In the genomic region with DNA sequence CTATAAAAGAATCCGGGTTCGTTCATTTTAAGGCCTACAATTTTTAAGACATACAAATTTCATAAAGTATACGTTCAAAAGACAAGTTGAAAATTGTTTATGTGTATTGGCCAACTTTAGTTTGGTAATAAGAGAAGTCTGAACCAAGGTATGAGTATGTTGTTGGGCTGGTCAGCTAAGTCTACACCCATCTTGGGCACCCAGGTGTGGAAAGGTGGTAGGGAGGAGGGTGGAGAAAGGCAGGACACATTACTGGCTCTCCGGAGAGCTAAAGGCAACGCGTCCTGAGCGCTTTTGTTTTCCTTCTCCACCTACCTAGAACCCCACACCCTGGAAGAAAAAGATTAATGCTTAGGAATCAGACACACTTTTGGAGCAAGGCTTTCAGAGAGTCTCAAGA, we compare ENCODE assay signal across 13 cellular contexts. TPM values are rescaled to one million over a fixed set of nuclear protein-coding genes. Genes with fewer than 3 reads are reported as not detected.
DNase-seq lines count a peak whose midpoint lies in the region; ATAC-seq and TF ChIP-seq lines count a peak whose summit lies in the region.
"Had no signal": no experiment of that assay in that cellular context is flagged by ENCODE, and none has a peak within 500 bp of the region (broad histone marks: within the 10 kb centered on the region; RNA-seq: fewer than 3 reads in every experiment).

No MANE protein-coding gene starts in this region.

- peaks cover 20% of the 10 kb centered on the region for H4K20me1 ChIP-seq in OCI-LY7 (ENCODE audit: insufficient read depth, low read length)

- no peak for TF ChIP-seq CTCF in OCI-LY7 (conservative IDR thresholded peaks at IDR 0.05; ENCODE audit: low read length)
- no peak for TF ChIP-seq CTCF in endothelial cell (IDR thresholded peaks at IDR 0.05; ENCODE audit: unreplicated experiment)
- no peak for TF ChIP-seq CTCF in parathyroid adenoma (IDR thresholded peaks at IDR 0.05)

- no peak overlapping the region for H3K4me3 Mint-ChIP-seq in T-helper 1 cell treated with Interleukin-12 subunit alpha and Interleukin-12 subunit beta and Interleukin-4 antibody, amounts not matched to agents 30 μg/mL and 1 μg/mL, for 36 hours
- peak overlapping the region; percentile 85 for H3K4me3 Mint-ChIP-seq in endothelial cell (ENCODE audit: unreplicated experiment)

- TF ChIP-seq POLR2A in GM18505 (IDR thresholded peaks at IDR 0.05; ENCODE audit: borderline replicate concordance, extremely low read depth, insufficient read depth, insufficient read length) = no peak

- peak overlapping the region; percentile 62; the same call in 1 of the 2 replicates for H2AFZ ChIP-seq in OCI-LY7 (ENCODE audit: low read length)
- H2AFZ ChIP-seq in parathyroid adenoma = peak overlapping the region; percentile 62

- H3K4me1 ChIP-seq in OCI-LY7 (ENCODE audit: insufficient read depth, low read length, poor library complexity, severe bottlenecking) (peaks cover 33% of the 10 kb centered on the region), parathyroid adenoma (no peaks in the 10 kb centered on the region)

- peak overlapping the region; percentile 78 for H3K27ac Mint-ChIP-seq in T-helper 1 cell treated with Interleukin-12 subunit alpha and Interleukin-12 subunit beta and Interleukin-4 antibody, amounts not matched to agents 30 μg/mL and 1 μg/mL, for 36 hours
- peak overlapping the region; percentile 97 for H3K27ac Mint-ChIP-seq in endothelial cell (ENCODE audit: unreplicated experiment)

- intact Hi-C loops in OCI-LY7 (cut with micrococcal nuclease; ENCODE audit: unreplicated experiment) = loop anchor here (2.0 kb wide), 2 partner anchors 70 to 182 kb away; no protein-coding TSS in a partner anchor

- H3K9me3 ChIP-seq in OCI-LY7 (ENCODE audit: low read length) (no peaks in the 10 kb centered on the region), parathyroid adenoma (ENCODE audit: control insufficient read depth, low read length) (no peaks in the 10 kb centered on the region)
- H3K9me3 ChIP-seq: left lung, MG63, sigmoid colon had no signal

- peaks cover 25% of the 10 kb centered on the region for H3K4me1 Mint-ChIP-seq in T-helper 1 cell treated with Interleukin-12 subunit alpha and Interleukin-12 subunit beta and Interleukin-4 antibody, amounts not matched to agents 30 μg/mL and 1 μg/mL, for 36 hours (ENCODE audit: low read depth)
- H3K4me1 Mint-ChIP-seq in endothelial cell (ENCODE audit: unreplicated experiment) = peaks cover 29% of the 10 kb centered on the region

- no peaks in the 10 kb centered on the region for H3K27me3 Mint-ChIP-seq in T-helper 1 cell treated with Interleukin-12 subunit alpha and Interleukin-12 subunit beta and Interleukin-4 antibody, amounts not matched to agents 30 μg/mL and 1 μg/mL, for 36 hours (ENCODE audit: low read depth)
- H3K27me3 Mint-ChIP-seq in endothelial cell (ENCODE audit: unreplicated experiment) = peaks cover 3% of the 10 kb centered on the region
- H3K27me3 Mint-ChIP-seq: activated CD8-positive, alpha-beta memory T cell treated with anti-CD3 and anti-CD28 coated beads, Interleukin-2, amount 10 ng/mL, durations not matched to agents 7 days and 5 days; stimulated activated naive CD8-positive, alpha-beta T cell treated with anti-CD3 and anti-CD28 coated beads, Interleukin-15, Interleukin-2, amounts not matched to agents 100 ng/mL and 50 ng/mL, for 24 hours had no signal

- H3K36me3 ChIP-seq in OCI-LY7 (ENCODE audit: insufficient read depth, low read length) (peaks cover 35% of the 10 kb centered on the region), parathyroid adenoma (ENCODE audit: control insufficient read depth, insufficient read depth, low read length) (no peaks in the 10 kb centered on the region)
- H3K36me3 ChIP-seq: left lung, MG63, sigmoid colon had no signal

- no peaks in the 10 kb centered on the region for H3K27me3 ChIP-seq in parathyroid adenoma (ENCODE audit: control insufficient read depth, insufficient read depth, low read length)
- H3K27me3 ChIP-seq: left lung, MG63, sigmoid colon had no signal

- H3K4me3 ChIP-seq in OCI-LY7 (ENCODE audit: low read depth, low read length, poor library complexity, severe bottlenecking) (peak overlapping the region; percentile 97), parathyroid adenoma (ENCODE audit: low read depth, low read length) (no peak overlapping the region)

- no peaks in the 10 kb centered on the region for H3K9me3 Mint-ChIP-seq in T-helper 1 cell treated with Interleukin-12 subunit alpha and Interleukin-12 subunit beta and Interleukin-4 antibody, amounts not matched to agents 30 μg/mL and 1 μg/mL, for 36 hours
- H3K9me3 Mint-ChIP-seq in endothelial cell (ENCODE audit: unreplicated experiment) = no peaks in the 10 kb centered on the region
- H3K9me3 Mint-ChIP-seq: stimulated activated naive CD8-positive, alpha-beta T cell treated with anti-CD3 and anti-CD28 coated beads, Interleukin-15, Interleukin-2, amounts not matched to agents 100 ng/mL and 50 ng/mL, for 24 hours had no signal

- BruUV-seq in OCI-LY7 (replicated peaks; lab: Mats Ljungman, UMichigan) = TSS peak; percentile 1

- H3K4me2 ChIP-seq in OCI-LY7 (ENCODE audit: low read length) (peak overlapping the region; percentile 95), parathyroid adenoma (ENCODE audit: low read length) (no peak overlapping the region)

- H3K9me2 ChIP-seq in OCI-LY7 (ENCODE audit: insufficient read depth, low read length) = no peaks in the 10 kb centered on the region

- DNase-seq in T-helper 1 cell (no peak), OCI-LY7 (ENCODE audit: low spot score) (no peak), endothelial cell (ENCODE audit: low spot score) (no peak), NOMO-1 (lab: John Stamatoyannopoulos, UW; ENCODE audit: unreplicated experiment in 2 of 2) (no peak), mesenteric fat pad (ENCODE audit: low spot score) (no peak)
- DNase-seq: left lung had no signal

- H3K79me2 ChIP-seq in OCI-LY7 (ENCODE audit: insufficient read depth, low read depth, low read length) = peaks cover 46% of the 10 kb centered on the region
- H3K79me2 ChIP-seq in parathyroid adenoma = peaks cover 4% of the 10 kb centered on the region

- peaks cover 10% of the 10 kb centered on the region for H3K36me3 Mint-ChIP-seq in T-helper 1 cell treated with Interleukin-12 subunit alpha and Interleukin-12 subunit beta and Interleukin-4 antibody, amounts not matched to agents 30 μg/mL and 1 μg/mL, for 36 hours (ENCODE audit: low read depth)
- H3K36me3 Mint-ChIP-seq in endothelial cell (ENCODE audit: low read depth, unreplicated experiment) = peaks cover 5% of the 10 kb centered on the region

- POLR2A ChIA-PET in OCI-LY7 (lab: Charles Lee) = interaction anchor here (1.1 to 2.2 kb wide), 3 partner anchors 12 to 92 kb away, joined by 3 to 5 read pairs (median 4); no protein-coding TSS in a partner anchor

- no peak overlapping the region for H3K9ac ChIP-seq in parathyroid adenoma

- CTCF ChIA-PET in OCI-LY7 (lab: Charles Lee; ENCODE audit: unreplicated experiment) = no interaction called here

- no peak for ATAC-seq in GM18505 (IDR thresholded peaks at IDR 0.05; ENCODE audit: unreplicated experiment)

- H3K27ac ChIP-seq in OCI-LY7 (ENCODE audit: low read depth, low read length, poor library complexity, severe bottlenecking) (peak overlapping the region; percentile 5), parathyroid adenoma (peak overlapping the region; percentile 96)

RNA-seq across cellular contexts. Expression of a gene that starts 0.9 kb away (rescaled TPM):
- 108 and 110 TPM in 2 replicates for total RNA-seq in OCI-LY7 (2014; rRNA removed; shearing (Covaris generic))
- total RNA-seq in OCI-LY7 (2022) (174 and 211 TPM in 2 replicates), endothelial cell (ENCODE audit: unreplicated experiment) (46.4 TPM), mesenteric fat pad (47.4 TPM)
